Comparison of ENCODE assay signal across 8 cellular contexts in the genomic region with DNA sequence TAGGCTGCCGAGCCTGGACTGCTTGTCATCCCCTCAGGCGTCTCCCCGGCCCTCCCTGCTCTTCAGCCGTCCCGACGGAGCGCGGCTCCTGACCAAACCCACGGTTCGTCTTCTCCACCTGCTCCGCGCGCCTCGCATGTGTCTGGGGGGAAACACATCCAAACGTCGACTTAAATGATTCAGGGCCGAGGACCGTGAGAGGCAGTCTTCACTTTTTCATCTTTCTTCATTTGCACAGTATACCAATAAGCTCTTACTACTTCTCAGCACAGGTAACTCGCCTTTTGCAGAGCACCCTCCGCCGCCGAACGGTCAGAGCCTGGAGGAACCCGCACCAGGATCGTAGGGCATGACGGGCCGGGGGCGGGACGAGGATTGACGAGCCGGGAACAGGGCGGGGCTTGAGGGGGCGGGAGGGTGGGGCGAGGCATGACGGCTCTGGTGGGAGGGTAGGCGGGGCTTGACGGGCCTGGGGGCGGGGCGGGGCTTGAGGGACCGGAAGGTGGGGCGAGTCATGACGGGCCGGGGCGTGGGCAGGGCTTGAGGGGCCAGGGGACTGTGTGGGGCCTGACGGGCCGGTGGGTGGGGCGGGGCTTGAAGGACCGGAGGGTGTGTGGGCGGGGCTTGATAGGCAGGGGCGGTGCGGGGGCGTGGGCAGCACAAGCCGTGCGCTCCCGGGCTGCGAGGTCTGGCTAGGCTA. TPM values are rescaled to one million over a fixed set of nuclear protein-coding genes. Genes with fewer than 3 reads are reported as not detected.
DNase-seq lines count a peak whose midpoint lies in the region; ATAC-seq and TF ChIP-seq lines count a peak whose summit lies in the region.

TSS of gene SEH1L (plus strand) at position 657 of the 700 bp plus-strand sequence. CDS start 111 bp downstream, outside the sequence.

- intact Hi-C loops in T-helper 1 cell treated with Interleukin-12 subunit alpha and Interleukin-12 subunit beta and Interleukin-4 antibody, amounts not matched to agents 30 ng/mL and 1 ng/mL, for 36 hours (cut with micrococcal nuclease) = loop anchor here (1.0 to 5.0 kb wide), 18 partner anchors 13 to 1097 kb away; partner anchors contain the start of genes AFG3L2, CEP192, CEP76 and CHMP1B
- intact Hi-C loops in heart right ventricle (cut with DNase I) (loop anchor here in 5 of 10 donors (1.0 to 10.0 kb wide), 7 partner anchors 43 to 573 kb away; partner anchors contain the start of genes CEP192 (in 3 of the 5), AFG3L2 (in 2 of the 5) and PTPN2 (in 2 of the 5)), posterior vena cava (cut with DNase I) (no loop called here)

- 1% methylated on average over 43 to 56 of the region's 56 CpGs for WGBS in heart right ventricle, 2 donors
- WGBS in upper lobe of left lung, 2 donors = 0 to 2% methylated on average over 21 to 36 of the region's 56 CpGs

- H3K36me3 ChIP-seq in heart right ventricle (peaks cover 0 to 5% (median 0%) of the 10 kb centered on the region in 9 donors), upper lobe of left lung (no peaks in the 10 kb centered on the region)

- peak in 1 of 4 donors; percentile 55 for TF ChIP-seq POLR2A in upper lobe of left lung (IDR thresholded peaks at IDR 0.05)

- peak within 1 kb of the TSS; percentile 92 to 100 (median 97) for H3K27ac ChIP-seq in heart right ventricle
- peak within 1 kb of the TSS; percentile 93 to 95 (median 94) for H3K27ac ChIP-seq in upper lobe of left lung

- DNase-seq in GM13976 (ENCODE audit: low spot score) (peak; percentile 99), NCI-H1694 (lab: John Stamatoyannopoulos, UW) (peak; percentile 88), amniotic epithelial cell (ENCODE audit: low read depth) (peak; percentile 95), heart right ventricle (peak; percentile 99 to 100), posterior vena cava (ENCODE audit: low spot score) (peak; percentile 100), upper lobe of left lung (peak; percentile 100)

- H3K4me1 ChIP-seq in heart right ventricle (peaks cover 0 to 53% (median 23%) of the 10 kb centered on the region in 9 donors), upper lobe of left lung (peaks cover 13 to 33% (median 20%) of the 10 kb centered on the region in 4 donors)

- in situ Hi-C loops in GM13976 (cut with MboI; ENCODE audit: low sequenced_read_pairs, unreplicated experiment) = loop anchor here (10.0 to 25.0 kb wide), 2 partner anchors 53 to 560 kb away; partner anchors contain the start of gene AFG3L2

- no peak for TF ChIP-seq EP300 in upper lobe of left lung (IDR thresholded peaks at IDR 0.05)

- no peaks in the 10 kb centered on the region for H3K9me3 ChIP-seq in heart right ventricle
- no peaks in the 10 kb centered on the region for H3K9me3 ChIP-seq in upper lobe of left lung

- ATAC-seq in HG02884 (IDR thresholded peaks at IDR 0.05; ENCODE audit: unreplicated experiment) (peak; percentile 70), heart right ventricle (peak; percentile 95 to 99 (median 97)), upper lobe of left lung (ENCODE audit: low FRiP score in 2 of 2) (peak; percentile 98 to 100)

- H3K4me3 ChIP-seq in heart right ventricle (peak within 1 kb of the TSS; percentile 56 to 81 (median 71)), upper lobe of left lung (peak within 1 kb of the TSS; percentile 42 to 84 (median 66))

- no peak for TF ChIP-seq CTCF in GM13976 (IDR thresholded peaks at IDR 0.05; ENCODE audit: borderline replicate concordance, control extremely low read depth, extremely low read depth, insufficient read depth, missing control alignments)
- no peak for TF ChIP-seq CTCF in heart right ventricle (IDR thresholded peaks at IDR 0.05)
- TF ChIP-seq CTCF in upper lobe of left lung (IDR thresholded peaks at IDR 0.05) = no peak

- H3K27me3 ChIP-seq in heart right ventricle (no peaks in the 10 kb centered on the region), upper lobe of left lung (no peaks in the 10 kb centered on the region)

RNA-seq across cellular contexts. Expression of gene SEH1L, which starts in this region (rescaled TPM):
- 56.6 and 59.6 TPM in 2 replicates for total RNA-seq in T-helper 1 cell treated with Interleukin-12 subunit alpha and Interleukin-12 subunit beta and Interleukin-4 antibody, amounts not matched to agents 30 ng/mL and 1 ng/mL, for 36 hours
- total RNA-seq in heart right ventricle (10 to 100 TPM; 15.0 to 24.6 (median 17.7) TPM), posterior vena cava (10 to 100 TPM; 31.7 to 38.6 TPM), upper lobe of left lung (10 to 100 TPM; 18.4 to 49.7 (median 38.2) TPM)
- 10 to 100 TPM; 11.0 to 23.1 TPM for polyA plus RNA-seq in heart right ventricle

Comparison
In these comparisons a context has a peak if more than half of its experiments do, and no peak if none do; other contexts are left out.
1. Peak in every context shown above with its lines: DNase-seq, ATAC-seq, H3K4me3 ChIP-seq and H3K27ac ChIP-seq.